8 cellular contexts compared by ENCODE assay signal in genomic region chr11:45655347-45655756, GRCh38. TPM values are rescaled to one million over a fixed set of nuclear protein-coding genes. Genes with fewer than 3 reads are reported as not detected.
DNase-seq lines count a peak whose midpoint lies in the region; TF ChIP-seq lines count a peak whose summit lies in the region.

No MANE protein-coding gene starts in this region.

- H3K36me3 ChIP-seq in SJSA1 = no peaks in the 10 kb centered on the region
- no peaks in the 10 kb centered on the region for H3K36me3 ChIP-seq in parathyroid adenoma (ENCODE audit: control insufficient read depth, insufficient read depth, low read length)
- H3K36me3 ChIP-seq in vagina = no peaks in the 10 kb centered on the region

- no peak for TF ChIP-seq POLR2A in vagina (IDR thresholded peaks at IDR 0.05)

- no peak overlapping the region for H2AFZ ChIP-seq in parathyroid adenoma

- intact Hi-C loops in head of caudate nucleus (cut with DNase I) = no loop called here
- intact Hi-C loops in vagina (cut with DNase I) = loop anchor here (10.0 kb wide), 1 partner anchor 291 kb away; no protein-coding TSS in a partner anchor

- DNase-seq in NOMO-1 (lab: John Stamatoyannopoulos, UW; ENCODE audit: unreplicated experiment in 2 of 2) (peak; percentile 15 to 29), NOMO-1 treated with dmso at 0.1 percent for 144 hours (lab: John Stamatoyannopoulos, UW; ENCODE audit: unreplicated experiment) (no peak), M059J (ENCODE audit: low read depth) (peak; percentile 49), SJSA1 (ENCODE audit: low read depth in 1 of 2, low spot score in 2 of 2) (peak; percentile 57 to 78), head of caudate nucleus (peak; percentile 75 to 93 (median 86)), vagina (ENCODE audit: extremely low spot score in 2 of 2) (no peak)
- DNase-seq in activated naive CD4-positive, alpha-beta T cell treated with anti-CD3 and anti-CD28 coated beads, Interleukin-2, amount 50 U/mL, for 16 hours = peak; percentile 61

- no peak overlapping the region for H3K4me3 ChIP-seq in SJSA1
- no peak overlapping the region for H3K4me3 ChIP-seq in parathyroid adenoma (ENCODE audit: low read depth, low read length)
- H3K4me3 ChIP-seq in vagina = no peak overlapping the region

- no peak overlapping the region for H3K4me2 ChIP-seq in parathyroid adenoma (ENCODE audit: low read length)

- peaks cover 40% of the 10 kb centered on the region for H3K27me3 ChIP-seq in SJSA1 (replicated peaks)
- no peaks in the 10 kb centered on the region for H3K27me3 ChIP-seq in parathyroid adenoma (ENCODE audit: control insufficient read depth, insufficient read depth, low read length)
- no peaks in the 10 kb centered on the region for H3K27me3 ChIP-seq in vagina

- H3K9me3 ChIP-seq in SJSA1 (replicated peaks) = 0 out of 2 replicates have a peak, but pooled peaks cover 3% of the 10 kb centered on the region
- H3K9me3 ChIP-seq in parathyroid adenoma (ENCODE audit: control insufficient read depth, low read length) = no peaks in the 10 kb centered on the region
- H3K9me3 ChIP-seq in vagina = no peaks in the 10 kb centered on the region

- H3K4me1 ChIP-seq in SJSA1 (replicated peaks) (peaks cover 5% of the 10 kb centered on the region; the same call in 1 of the 2 replicates), parathyroid adenoma (no peaks in the 10 kb centered on the region), vagina (peaks cover 23% of the 10 kb centered on the region)

- no peaks in the 10 kb centered on the region for H3K79me2 ChIP-seq in parathyroid adenoma

- TF ChIP-seq CTCF in parathyroid adenoma (IDR thresholded peaks at IDR 0.05) (peak; percentile 74), vagina (IDR thresholded peaks at IDR 0.05) (peak; percentile 75 to 79 (median 77))

- H3K27ac ChIP-seq in SJSA1 (no peak overlapping the region), parathyroid adenoma (no peak overlapping the region), vagina (no peak overlapping the region)

- no peak overlapping the region for H3K9ac ChIP-seq in parathyroid adenoma

RNA-seq across cellular contexts. Expression of gene CHST1, which starts 10.1 kb away (rescaled TPM):
- total RNA-seq in M059J (2014; rRNA removed; shearing (Covaris generic)) = 0.02 and 0.17 TPM in 2 replicates
- not detected in 2 replicates for total RNA-seq in SJSA1 (2014; rRNA removed; shearing (Covaris generic))
- total RNA-seq in vagina = 2.0 TPM

Comparison
In these comparisons a context has a peak if more than half of its experiments do, and no peak if none do; other contexts are left out.
1. DNase-seq: peak in NOMO-1 (2 of 2), M059J (single experiment), SJSA1 (2 of 2), activated naive CD4-positive, alpha-beta T cell treated with anti-CD3 and anti-CD28 coated beads, Interleukin-2, amount 50 U/mL, for 16 hours (single experiment) and head of caudate nucleus (42 of 42); none in NOMO-1 treated with dmso at 0.1 percent for 144 hours (single experiment) and vagina (0 of 2).